Comparison of ENCODE assay signal across 19 cellular contexts in the genomic region with DNA sequence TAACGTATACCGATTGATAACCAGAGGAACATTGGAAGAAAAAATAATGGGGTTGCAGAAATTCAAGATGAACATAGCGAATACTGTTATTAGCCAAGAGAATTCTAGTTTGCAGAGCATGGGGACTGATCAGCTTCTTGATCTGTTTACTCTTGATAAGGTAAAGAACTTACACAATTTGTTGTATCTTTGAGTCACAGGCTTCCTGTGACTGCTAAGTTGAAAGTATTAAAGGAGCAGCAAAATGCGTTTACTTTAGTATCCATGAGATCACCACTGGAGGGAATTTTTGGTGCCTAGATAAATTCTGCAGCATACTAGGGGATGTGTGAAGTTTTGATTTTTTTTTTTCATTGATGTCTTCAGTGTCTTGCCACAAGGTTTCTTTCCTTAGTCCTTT.
"Had no signal": no experiment of that assay in that cellular context is flagged by ENCODE, and none has a peak within 500 bp of the region (broad histone marks: within the 10 kb centered on the region; RNA-seq: fewer than 3 reads in every experiment).

No MANE protein-coding gene starts in this region.

- ATAC-seq: activated CD4-positive, CD25-positive, alpha-beta regulatory T cell treated with anti-CD3 and anti-CD28 coated beads, Interleukin-2, amount 50 U/mL, for 24 hours; heart right ventricle; left lobe of liver; lower lobe of right lung; upper lobe of right lung had no signal

- H3K27me3 ChIP-seq: adrenal gland, colonic mucosa, heart right ventricle, spleen, upper lobe of right lung had no signal

- H3K4me1 ChIP-seq: adrenal gland, colonic mucosa, lower lobe of right lung, spleen, upper lobe of right lung had no signal

- H3K9me3 Mint-ChIP-seq: central memory CD8-positive, alpha-beta T cell; natural killer cell; T-helper 1 cell treated with Interleukin-12 subunit alpha and Interleukin-12 subunit beta and Interleukin-4 antibody, amounts not matched to agents 30 μg/mL and 1 μg/mL, for 36 hours had no signal

- H3K9me3 ChIP-seq: adrenal gland, colonic mucosa, heart right ventricle, lower lobe of right lung, spleen, upper lobe of right lung had no signal

- H3K4me3 Mint-ChIP-seq: activated naive CD8-positive, alpha-beta T cell; central memory CD8-positive, alpha-beta T cell; natural killer cell; T-helper 1 cell treated with Interleukin-12 subunit alpha and Interleukin-12 subunit beta and Interleukin-4 antibody, amounts not matched to agents 30 μg/mL and 1 μg/mL, for 36 hours had no signal

- H3K4me3 ChIP-seq: adrenal gland, colonic mucosa, heart right ventricle, lower lobe of right lung, spleen, upper lobe of right lung had no signal

- H3K27ac Mint-ChIP-seq: activated naive CD8-positive, alpha-beta T cell; natural killer cell; progenitor cell of endocrine pancreas; T-helper 1 cell treated with Interleukin-12 subunit alpha and Interleukin-12 subunit beta and Interleukin-4 antibody, amounts not matched to agents 30 μg/mL and 1 μg/mL, for 36 hours had no signal

- H3K4me1 Mint-ChIP-seq: central memory CD8-positive, alpha-beta T cell; natural killer cell had no signal

- H3K27ac ChIP-seq: adrenal gland, colonic mucosa, epithelial cell of prostate, heart right ventricle, lower lobe of right lung, spleen, upper lobe of right lung, VCaP had no signal

- DNase-seq: activated T-cell treated with anti-CD3 and anti-CD28 coated beads, Interleukin-2, amount 50 U/mL, for 1 hour; adrenal gland; colonic mucosa; heart right ventricle; lower lobe of right lung; natural killer cell; spleen; stimulated activated CD4-positive, alpha-beta T cell treated with anti-CD3 and anti-CD28 coated beads, Interleukin-4, amount 100 ng/mL, for 24 hours; stimulated activated naive CD4-positive, alpha-beta T cell treated with Interleukin-2 at 50 U/mL for 16 hours; T1000; upper lobe of right lung had no signal

- H3K27me3 Mint-ChIP-seq: activated naive CD8-positive, alpha-beta T cell; central memory CD8-positive, alpha-beta T cell; progenitor cell of endocrine pancreas had no signal
